In the genomic region with DNA sequence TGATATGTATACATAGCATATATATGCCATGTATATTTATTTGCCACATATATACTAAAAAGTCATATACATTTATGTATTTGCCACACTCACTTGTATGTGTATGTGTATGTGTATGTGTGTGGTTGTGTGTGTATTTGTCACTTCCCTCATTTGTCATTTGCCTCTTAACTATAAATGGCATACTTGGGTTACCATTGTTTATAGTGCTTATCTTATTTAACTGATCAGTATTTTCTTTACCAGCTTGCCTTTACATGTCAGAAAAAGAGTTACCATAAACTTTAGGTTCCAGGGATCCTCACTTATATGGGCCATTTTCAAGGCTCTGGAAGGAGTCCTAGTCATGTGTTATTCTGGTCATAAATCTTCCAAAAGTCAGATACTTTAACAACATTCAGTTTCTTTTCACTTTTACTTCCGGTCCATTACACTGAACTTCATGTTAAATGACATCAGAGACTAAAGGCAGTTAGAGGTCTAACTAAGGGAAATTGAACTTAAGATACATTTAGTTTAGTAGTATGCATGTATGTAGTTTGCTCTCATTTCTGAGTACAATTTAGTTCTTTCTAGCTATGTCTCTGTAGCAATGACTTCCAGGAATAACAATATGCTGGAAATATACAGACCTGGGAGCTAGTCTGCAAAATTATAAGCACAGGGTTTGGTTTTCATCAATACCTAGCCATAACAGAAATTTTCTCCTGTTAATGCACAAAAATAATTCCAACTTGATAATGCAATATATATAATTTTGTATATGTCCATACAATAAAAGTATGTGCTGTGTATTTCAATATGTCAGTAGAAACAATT, we compare ENCODE assay signal across 1 cellular context.
A peak's percentile ranks its signal among the peaks of the same experiment; 100 is the strongest.
TF ChIP-seq lines count a peak whose summit lies in the region.

No MANE protein-coding gene starts in this region.

TF ChIP-seq in K562, 482 proteins besides CTCF, POLR2A, EP300 and RAD21 (continues in another document):
- no peak for TF ChIP-seq ZNF3 (CRISPR knock-in tag; IDR thresholded peaks at IDR 0.05)
- TF ChIP-seq RBM15 (IDR thresholded peaks at IDR 0.05; ENCODE audit: insufficient read depth, low read length): no peak
- peak; percentile 97 for TF ChIP-seq PKNOX1 (IDR thresholded peaks at IDR 0.05)
- TF ChIP-seq, protein P1, sequence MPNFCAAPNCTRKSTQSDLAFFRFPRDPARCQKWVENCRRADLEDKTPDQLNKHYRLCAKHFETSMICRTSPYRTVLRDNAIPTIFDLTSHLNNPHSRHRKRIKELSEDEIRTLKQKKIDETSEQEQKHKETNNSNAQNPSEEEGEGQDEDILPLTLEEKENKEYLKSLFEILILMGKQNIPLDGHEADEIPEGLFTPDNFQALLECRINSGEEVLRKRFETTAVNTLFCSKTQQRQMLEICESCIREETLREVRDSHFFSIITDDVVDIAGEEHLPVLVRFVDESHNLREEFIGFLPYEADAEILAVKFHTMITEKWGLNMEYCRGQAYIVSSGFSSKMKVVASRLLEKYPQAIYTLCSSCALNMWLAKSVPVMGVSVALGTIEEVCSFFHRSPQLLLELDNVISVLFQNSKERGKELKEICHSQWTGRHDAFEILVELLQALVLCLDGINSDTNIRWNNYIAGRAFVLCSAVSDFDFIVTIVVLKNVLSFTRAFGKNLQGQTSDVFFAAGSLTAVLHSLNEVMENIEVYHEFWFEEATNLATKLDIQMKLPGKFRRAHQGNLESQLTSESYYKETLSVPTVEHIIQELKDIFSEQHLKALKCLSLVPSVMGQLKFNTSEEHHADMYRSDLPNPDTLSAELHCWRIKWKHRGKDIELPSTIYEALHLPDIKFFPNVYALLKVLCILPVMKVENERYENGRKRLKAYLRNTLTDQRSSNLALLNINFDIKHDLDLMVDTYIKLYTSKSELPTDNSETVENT (CRISPR knock-in tag; IDR thresholded peaks at IDR 0.05): no peak
- TF ChIP-seq NUFIP1 (IDR thresholded peaks at IDR 0.05; ENCODE audit: partially characterized antibody): no peak
- TF ChIP-seq, protein P2, sequence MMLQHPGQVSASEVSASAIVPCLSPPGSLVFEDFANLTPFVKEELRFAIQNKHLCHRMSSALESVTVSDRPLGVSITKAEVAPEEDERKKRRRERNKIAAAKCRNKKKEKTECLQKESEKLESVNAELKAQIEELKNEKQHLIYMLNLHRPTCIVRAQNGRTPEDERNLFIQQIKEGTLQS (IDR thresholded peaks at IDR 0.05): peak; percentile 59; the same call in 1 of the 2 replicates
- TF ChIP-seq, protein P2 (CRISPR knock-in tag; conservative IDR thresholded peaks at IDR 0.05): no peak
- no peak for TF ChIP-seq ARID2 (IDR thresholded peaks at IDR 0.05)
- TF ChIP-seq SREBF1 (IDR thresholded peaks at IDR 0.05; ENCODE audit: borderline replicate concordance, low read depth, low read length): no peak
- TF ChIP-seq ZNF639 (CRISPR knock-in tag; conservative IDR thresholded peaks at IDR 0.05 in 1 of 2, IDR thresholded peaks at IDR 0.05 in 1 of 2): peak in 1 of 2 experiments; percentile 65; a peak in 2 of 4 replicates
- TF ChIP-seq, protein P3, sequence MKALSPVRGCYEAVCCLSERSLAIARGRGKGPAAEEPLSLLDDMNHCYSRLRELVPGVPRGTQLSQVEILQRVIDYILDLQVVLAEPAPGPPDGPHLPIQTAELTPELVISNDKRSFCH (CRISPR knock-in tag; IDR thresholded peaks at IDR 0.05): no peak
- TF ChIP-seq, protein P3 (tag; IDR thresholded peaks at IDR 0.05): 0 out of 2 replicates have a peak, but pooled peaks have one; percentile 41
- TF ChIP-seq PHF20 (IDR thresholded peaks at IDR 0.05; ENCODE audit: partially characterized antibody): no peak
- TF ChIP-seq, protein P4, sequence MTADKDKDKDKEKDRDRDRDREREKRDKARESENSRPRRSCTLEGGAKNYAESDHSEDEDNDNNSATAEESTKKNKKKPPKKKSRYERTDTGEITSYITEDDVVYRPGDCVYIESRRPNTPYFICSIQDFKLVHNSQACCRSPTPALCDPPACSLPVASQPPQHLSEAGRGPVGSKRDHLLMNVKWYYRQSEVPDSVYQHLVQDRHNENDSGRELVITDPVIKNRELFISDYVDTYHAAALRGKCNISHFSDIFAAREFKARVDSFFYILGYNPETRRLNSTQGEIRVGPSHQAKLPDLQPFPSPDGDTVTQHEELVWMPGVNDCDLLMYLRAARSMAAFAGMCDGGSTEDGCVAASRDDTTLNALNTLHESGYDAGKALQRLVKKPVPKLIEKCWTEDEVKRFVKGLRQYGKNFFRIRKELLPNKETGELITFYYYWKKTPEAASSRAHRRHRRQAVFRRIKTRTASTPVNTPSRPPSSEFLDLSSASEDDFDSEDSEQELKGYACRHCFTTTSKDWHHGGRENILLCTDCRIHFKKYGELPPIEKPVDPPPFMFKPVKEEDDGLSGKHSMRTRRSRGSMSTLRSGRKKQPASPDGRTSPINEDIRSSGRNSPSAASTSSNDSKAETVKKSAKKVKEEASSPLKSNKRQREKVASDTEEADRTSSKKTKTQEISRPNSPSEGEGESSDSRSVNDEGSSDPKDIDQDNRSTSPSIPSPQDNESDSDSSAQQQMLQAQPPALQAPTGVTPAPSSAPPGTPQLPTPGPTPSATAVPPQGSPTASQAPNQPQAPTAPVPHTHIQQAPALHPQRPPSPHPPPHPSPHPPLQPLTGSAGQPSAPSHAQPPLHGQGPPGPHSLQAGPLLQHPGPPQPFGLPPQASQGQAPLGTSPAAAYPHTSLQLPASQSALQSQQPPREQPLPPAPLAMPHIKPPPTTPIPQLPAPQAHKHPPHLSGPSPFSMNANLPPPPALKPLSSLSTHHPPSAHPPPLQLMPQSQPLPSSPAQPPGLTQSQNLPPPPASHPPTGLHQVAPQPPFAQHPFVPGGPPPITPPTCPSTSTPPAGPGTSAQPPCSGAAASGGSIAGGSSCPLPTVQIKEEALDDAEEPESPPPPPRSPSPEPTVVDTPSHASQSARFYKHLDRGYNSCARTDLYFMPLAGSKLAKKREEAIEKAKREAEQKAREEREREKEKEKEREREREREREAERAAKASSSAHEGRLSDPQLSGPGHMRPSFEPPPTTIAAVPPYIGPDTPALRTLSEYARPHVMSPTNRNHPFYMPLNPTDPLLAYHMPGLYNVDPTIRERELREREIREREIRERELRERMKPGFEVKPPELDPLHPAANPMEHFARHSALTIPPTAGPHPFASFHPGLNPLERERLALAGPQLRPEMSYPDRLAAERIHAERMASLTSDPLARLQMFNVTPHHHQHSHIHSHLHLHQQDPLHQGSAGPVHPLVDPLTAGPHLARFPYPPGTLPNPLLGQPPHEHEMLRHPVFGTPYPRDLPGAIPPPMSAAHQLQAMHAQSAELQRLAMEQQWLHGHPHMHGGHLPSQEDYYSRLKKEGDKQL (CRISPR knock-in tag; IDR thresholded peaks at IDR 0.05; ENCODE audit: borderline replicate concordance): no peak
- TF ChIP-seq L3MBTL2 (IDR thresholded peaks at IDR 0.05): 0 out of 2 replicates have a peak, but pooled peaks have one; percentile 47
- TF ChIP-seq ZNF263 (CRISPR knock-in tag; IDR thresholded peaks at IDR 0.05; ENCODE audit: borderline replicate concordance): no peak
- TF ChIP-seq HDGF (IDR thresholded peaks at IDR 0.05): no peak
- no peak for TF ChIP-seq CBX2 (IDR thresholded peaks at IDR 0.05; ENCODE audit: insufficient read depth, low read length, poor library complexity, severe bottlenecking)
- TF ChIP-seq ZNF316 (IDR thresholded peaks at IDR 0.05): no peak
- no peak for TF ChIP-seq ZNF217 (CRISPR knock-in tag; IDR thresholded peaks at IDR 0.05)
- no peak for TF ChIP-seq MYNN (IDR thresholded peaks at IDR 0.05)
- TF ChIP-seq MYNN (CRISPR knock-in tag; IDR thresholded peaks at IDR 0.05): no peak
- TF ChIP-seq TRIM24 (IDR thresholded peaks at IDR 0.05): peak in 1 of 2 experiments; percentile 54; a peak in 2 of 4 replicates
- no peak for TF ChIP-seq HNRNPLL (IDR thresholded peaks at IDR 0.05; ENCODE audit: low read depth, low read length, poor library complexity, severe bottlenecking)
- TF ChIP-seq, protein P5, sequence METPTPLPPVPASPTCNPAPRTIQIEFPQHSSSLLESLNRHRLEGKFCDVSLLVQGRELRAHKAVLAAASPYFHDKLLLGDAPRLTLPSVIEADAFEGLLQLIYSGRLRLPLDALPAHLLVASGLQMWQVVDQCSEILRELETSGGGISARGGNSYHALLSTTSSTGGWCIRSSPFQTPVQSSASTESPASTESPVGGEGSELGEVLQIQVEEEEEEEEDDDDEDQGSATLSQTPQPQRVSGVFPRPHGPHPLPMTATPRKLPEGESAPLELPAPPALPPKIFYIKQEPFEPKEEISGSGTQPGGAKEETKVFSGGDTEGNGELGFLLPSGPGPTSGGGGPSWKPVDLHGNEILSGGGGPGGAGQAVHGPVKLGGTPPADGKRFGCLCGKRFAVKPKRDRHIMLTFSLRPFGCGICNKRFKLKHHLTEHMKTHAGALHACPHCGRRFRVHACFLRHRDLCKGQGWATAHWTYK (CRISPR knock-in tag; IDR thresholded peaks at IDR 0.05): no peak
- peak; percentile 69 for TF ChIP-seq LEF1 (IDR thresholded peaks at IDR 0.05)
- TF ChIP-seq AFF4 (CRISPR knock-in tag; IDR thresholded peaks at IDR 0.05): no peak
- TF ChIP-seq KDM4B (IDR thresholded peaks at IDR 0.05; ENCODE audit: borderline replicate concordance in 2 of 2, low read depth in 1 of 2): no peak
- no peak for TF ChIP-seq KLF13 (tag; IDR thresholded peaks at IDR 0.05; ENCODE audit: borderline replicate concordance, low read depth)
- peak; percentile 74 for TF ChIP-seq ELF1 (tag; IDR thresholded peaks at IDR 0.05)
- TF ChIP-seq FOXJ2 (tag; IDR thresholded peaks at IDR 0.05): peak; percentile 77; the same call in 1 of the 2 replicates
- TF ChIP-seq, protein P6, sequence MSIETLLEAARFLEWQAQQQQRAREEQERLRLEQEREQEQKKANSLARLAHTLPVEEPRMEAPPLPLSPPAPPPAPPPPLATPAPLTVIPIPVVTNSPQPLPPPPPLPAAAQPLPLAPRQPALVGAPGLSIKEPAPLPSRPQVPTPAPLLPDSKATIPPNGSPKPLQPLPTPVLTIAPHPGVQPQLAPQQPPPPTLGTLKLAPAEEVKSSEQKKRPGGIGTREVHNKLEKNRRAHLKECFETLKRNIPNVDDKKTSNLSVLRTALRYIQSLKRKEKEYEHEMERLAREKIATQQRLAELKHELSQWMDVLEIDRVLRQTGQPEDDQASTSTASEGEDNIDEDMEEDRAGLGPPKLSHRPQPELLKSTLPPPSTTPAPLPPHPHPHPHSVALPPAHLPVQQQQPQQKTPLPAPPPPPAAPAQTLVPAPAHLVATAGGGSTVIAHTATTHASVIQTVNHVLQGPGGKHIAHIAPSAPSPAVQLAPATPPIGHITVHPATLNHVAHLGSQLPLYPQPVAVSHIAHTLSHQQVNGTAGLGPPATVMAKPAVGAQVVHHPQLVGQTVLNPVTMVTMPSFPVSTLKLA (conservative IDR thresholded peaks at IDR 0.05): peak; percentile 22 to 43; a peak in 2 of 4 replicates
- no peak for TF ChIP-seq NR1H2 (CRISPR knock-in tag; IDR thresholded peaks at IDR 0.05)
- peak; percentile 87 for TF ChIP-seq ATF7 (IDR thresholded peaks at IDR 0.05)
- 0 out of 2 replicates have a peak, but pooled peaks have one; percentile 46 for TF ChIP-seq DDX20 (tag; IDR thresholded peaks at IDR 0.05; ENCODE audit: low read depth)
- TF ChIP-seq ZNF436 (CRISPR knock-in tag; IDR thresholded peaks at IDR 0.05): no peak
- peak; percentile 51 for TF ChIP-seq TAF9B (IDR thresholded peaks at IDR 0.05; ENCODE audit: partially characterized antibody)
- no peak for TF ChIP-seq NFE2 (IDR thresholded peaks at IDR 0.05; ENCODE audit: low read depth)
- no peak for TF ChIP-seq ZNF347 (CRISPR knock-in tag; IDR thresholded peaks at IDR 0.05; ENCODE audit: low read depth)
- peak; percentile 92 for TF ChIP-seq NR2C1 (IDR thresholded peaks at IDR 0.05)
- peak; percentile 92 for TF ChIP-seq NR2C1 (tag; IDR thresholded peaks at IDR 0.05)
- no peak for TF ChIP-seq KDM2B (CRISPR knock-in tag; IDR thresholded peaks at IDR 0.05)
- 0 out of 2 replicates have a peak, but pooled peaks have one; percentile 56 for TF ChIP-seq ZNF644 (tag; IDR thresholded peaks at IDR 0.05; ENCODE audit: low read depth)
